In genomic region chr15:72685301-72685924, GRCh38 we compare ENCODE assay signal across 9 cellular contexts. TPM values are rescaled to one million over a fixed set of nuclear protein-coding genes. Genes with fewer than 3 reads are reported as not detected.
DNase-seq lines count a peak whose midpoint lies in the region; ATAC-seq and TF ChIP-seq lines count a peak whose summit lies in the region.
"Had no signal": no experiment of that assay in that cellular context is flagged by ENCODE, and none has a peak within 500 bp of the region (broad histone marks: within the 10 kb centered on the region; RNA-seq: fewer than 3 reads in every experiment).

No MANE protein-coding gene starts in this region.

- H3K4me1 ChIP-seq in gastroesophageal sphincter, result peaks cover 0 to 20% (median 0%) of the 10 kb centered on the region in 3 donors
- H3K4me1 ChIP-seq in skeletal muscle satellite cell (ENCODE audit: control insufficient read depth, insufficient read depth, low read length), result peaks cover 7% of the 10 kb centered on the region

- no peak for TF ChIP-seq EP300 in gastroesophageal sphincter (IDR thresholded peaks at IDR 0.05)

- no peak for DNase-seq in 8988T

- H3K9me3 ChIP-seq in gastroesophageal sphincter (no peaks in the 10 kb centered on the region), skeletal muscle satellite cell (replicated peaks; ENCODE audit: low read length) (no peaks in the 10 kb centered on the region)

- H3K27me3 ChIP-seq in gastroesophageal sphincter (no peaks in the 10 kb centered on the region), skeletal muscle satellite cell (ENCODE audit: control insufficient read depth, insufficient read depth, low read length) (peaks cover 8% of the 10 kb centered on the region)

- TF ChIP-seq POLR2A in gastroesophageal sphincter (IDR thresholded peaks at IDR 0.05), result no peak

- peak overlapping the region; percentile 88 for H3K27ac ChIP-seq in VCaP
- peak overlapping the region; percentile 81 to 94 (median 92) for H3K27ac ChIP-seq in gastroesophageal sphincter

- 30% methylated on average over 15 to 17 of the region's 23 CpGs for WGBS in gastroesophageal sphincter (ENCODE audit: low coverage in 1 of 2), 2 donors

- TF ChIP-seq CTCF in VCaP (conservative IDR thresholded peaks at IDR 0.05) (no peak), gastroesophageal sphincter (IDR thresholded peaks at IDR 0.05) (no peak)

- no peaks in the 10 kb centered on the region for H3K36me3 ChIP-seq in gastroesophageal sphincter
- no peaks in the 10 kb centered on the region for H3K36me3 ChIP-seq in skeletal muscle satellite cell (ENCODE audit: insufficient read depth, low read length)

- peak overlapping the region; percentile 90 for H3K4me2 ChIP-seq in skeletal muscle satellite cell (ENCODE audit: low read length)

- H3K9ac ChIP-seq in skeletal muscle satellite cell (ENCODE audit: low read depth, low read length), result peak overlapping the region; percentile 82

- ATAC-seq in GM21723 (IDR thresholded peaks at IDR 0.05; ENCODE audit: unreplicated experiment) (peak; percentile 4), gastroesophageal sphincter (no peak), GM18498 (IDR thresholded peaks at IDR 0.05; ENCODE audit: unreplicated experiment) (no peak), GM18873 (IDR thresholded peaks at IDR 0.05; ENCODE audit: low FRiP score, unreplicated experiment) (no peak), HG03469 (IDR thresholded peaks at IDR 0.05; ENCODE audit: unreplicated experiment) (no peak)

- H3K4me3 ChIP-seq in gastroesophageal sphincter (peak overlapping the region; percentile 70 to 75), skeletal muscle satellite cell (ENCODE audit: low read length) (peak overlapping the region; percentile 80)

RNA-seq across cellular contexts. Expression of gene HIGD2B, which starts 0.6 kb away (rescaled TPM):
- total RNA-seq in gastroesophageal sphincter, result not detected
- 0.22 TPM in 1 of 2 replicates, not detected in the other for total RNA-seq in skeletal muscle satellite cell (2012; rRNA removed)

RNA-seq across cellular contexts. Expression of gene BBS4, which starts 0.6 kb away (rescaled TPM):
- 10 to 100 TPM; 19.8 to 34.9 (median 26.6) TPM for total RNA-seq in gastroesophageal sphincter
- 16.8 and 44.4 TPM in 2 replicates for total RNA-seq in skeletal muscle satellite cell (2012; rRNA removed)

RNA-seq across cellular contexts. Expression of gene GOLGA6B, which starts 30.9 kb away (rescaled TPM):
- under 1 TPM in 1 of 4 donors, not detected in 3; 0.40 TPM for total RNA-seq in gastroesophageal sphincter
- total RNA-seq in skeletal muscle satellite cell (2012; rRNA removed), result not detected in 2 replicates
- total RNA-seq: T-helper 1 cell treated with Interleukin-12 subunit alpha and Interleukin-12 subunit beta and Interleukin-4 antibody, amounts not matched to agents 30 ng/mL and 1 ng/mL, for 36 hours had no signal
